10 cellular contexts compared by ENCODE assay signal in the genomic region with DNA sequence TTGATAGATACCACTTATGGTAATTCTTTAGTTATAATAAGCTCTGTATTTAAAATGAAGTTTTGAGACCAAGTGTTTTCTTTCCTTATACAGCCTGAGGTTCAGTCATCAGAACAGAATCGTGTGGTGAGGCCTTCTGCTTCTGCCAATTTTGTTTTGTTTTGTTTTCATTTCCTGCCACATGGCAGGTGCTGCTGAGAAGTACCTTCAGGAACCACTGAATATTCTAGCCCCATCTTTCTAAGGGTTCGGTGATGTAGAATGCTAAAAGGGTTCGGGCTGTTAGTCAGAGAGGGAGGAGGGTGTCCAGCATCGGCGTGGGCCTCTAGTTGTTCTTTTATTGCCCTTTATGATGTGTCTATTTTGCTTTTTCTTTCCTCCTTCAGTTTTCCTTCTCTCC. TPM values are rescaled to one million over a fixed set of nuclear protein-coding genes. Genes with fewer than 3 reads are reported as not detected.
DNase-seq lines count a peak whose midpoint lies in the region; ATAC-seq and TF ChIP-seq lines count a peak whose summit lies in the region.
"Had no signal": no experiment of that assay in that cellular context is flagged by ENCODE, and none has a peak within 500 bp of the region (broad histone marks: within the 10 kb centered on the region; RNA-seq: fewer than 3 reads in every experiment).

No MANE protein-coding gene starts in this region.

- ATAC-seq in heart right ventricle: peak in 2 of 8 donors; percentile 6 to 12

- H3K9me3 Mint-ChIP-seq in dendritic cell treated with granulocyte-macrophage colony-stimulating factor and Interleukin-4, amounts not matched to agents 40 ng/mL and 50 ng/mL, for 4 days: no peaks in the 10 kb centered on the region

- TF ChIP-seq POLR2A in transverse colon (IDR thresholded peaks at IDR 0.05): no peak

- H3K4me3 Mint-ChIP-seq in dendritic cell treated with granulocyte-macrophage colony-stimulating factor and Interleukin-4, amounts not matched to agents 40 ng/mL and 50 ng/mL, for 4 days: no peak overlapping the region

- no peak for TF ChIP-seq EP300 in transverse colon (IDR thresholded peaks at IDR 0.05; ENCODE audit: low read depth)

- H3K4me1 ChIP-seq in heart right ventricle: peaks cover 0 to 88% (median 70%) of the 10 kb centered on the region in 9 donors
- peaks cover 20 to 27% (median 24%) of the 10 kb centered on the region in 4 donors for H3K4me1 ChIP-seq in transverse colon

- H3K36me3 Mint-ChIP-seq in dendritic cell treated with granulocyte-macrophage colony-stimulating factor and Interleukin-4, amounts not matched to agents 40 ng/mL and 50 ng/mL, for 4 days (ENCODE audit: low read depth): peaks cover 9% of the 10 kb centered on the region

- in situ Hi-C loops in transverse colon (cut with MboI; ENCODE audit: low pct_ligation_motif_present in 1 of 4, low pct_unique_long_range_greater_than_20kb in 1 of 4, low sequenced_read_pairs in 3 of 4): no loop called here

- H3K27ac Mint-ChIP-seq in dendritic cell treated with granulocyte-macrophage colony-stimulating factor and Interleukin-4, amounts not matched to agents 40 ng/mL and 50 ng/mL, for 4 days: peak overlapping the region; percentile 11

- no peak for TF ChIP-seq CTCF in heart right ventricle (IDR thresholded peaks at IDR 0.05)
- no peak for TF ChIP-seq CTCF in transverse colon (IDR thresholded peaks at IDR 0.05)

- intact Hi-C loops in heart right ventricle (cut with DNase I) (no loop called here), cardiac septum (cut with DNase I) (no loop called here), transverse colon (cut with DNase I; ENCODE audit: low total_unique reads) (no loop called here)
- intact Hi-C loops in dendritic cell treated with granulocyte-macrophage colony-stimulating factor and Interleukin-4, amounts not matched to agents 40 ng/mL and 50 ng/mL, for 4 days (cut with micrococcal nuclease): no loop called here

- no peaks in the 10 kb centered on the region for H3K27me3 Mint-ChIP-seq in dendritic cell treated with granulocyte-macrophage colony-stimulating factor and Interleukin-4, amounts not matched to agents 40 ng/mL and 50 ng/mL, for 4 days

- H3K4me1 Mint-ChIP-seq in dendritic cell treated with granulocyte-macrophage colony-stimulating factor and Interleukin-4, amounts not matched to agents 40 ng/mL and 50 ng/mL, for 4 days (ENCODE audit: low read depth): peaks cover 49% of the 10 kb centered on the region

- H3K27ac ChIP-seq in heart right ventricle: peak overlapping the region in 6 of 10 donors; percentile 27 to 75 (median 36)
- peak overlapping the region; percentile 62 to 75 (median 70) for H3K27ac ChIP-seq in transverse colon

- no peak overlapping the region for H3K4me3 ChIP-seq in heart right ventricle
- H3K4me3 ChIP-seq in transverse colon: no peak overlapping the region
- H3K4me3 ChIP-seq: dorsolateral prefrontal cortex had no signal

- no peaks in the 10 kb centered on the region for H3K36me3 ChIP-seq in heart right ventricle
- H3K36me3 ChIP-seq in transverse colon: no peaks in the 10 kb centered on the region

- 60 to 67% methylated on average over 5 of the region's 5 CpGs for WGBS in heart right ventricle, 2 donors
- WGBS in transverse colon (ENCODE audit: low coverage in 1 of 2), 2 donors: 28% methylated on average over 3 to 5 of the region's 5 CpGs

- DNase-seq in heart right ventricle: no peak
- DNase-seq in cardiac septum (ENCODE audit: low spot score): no peak
- DNase-seq in NCI-H2029 treated with DMSO at 0.1 percent for 48 hours (lab: John Stamatoyannopoulos, UW): peak; percentile 22
- DNase-seq in transverse colon: no peak
- DNase-seq in ureter (ENCODE audit: low spot score): no peak
- DNase-seq in HuH-7 (ENCODE audit: low spot score): no peak
- no peak for DNase-seq in NCI-H1694 treated with DMSO at 0.1 percent for 48 hours (lab: John Stamatoyannopoulos, UW)
- DNase-seq: NCI-H226 had no signal

- H3K9me3 ChIP-seq in heart right ventricle (no peaks in the 10 kb centered on the region), transverse colon (no peaks in the 10 kb centered on the region)

- H3K27me3 ChIP-seq in heart right ventricle: no peaks in the 10 kb centered on the region
- H3K27me3 ChIP-seq in transverse colon: no peaks in the 10 kb centered on the region
- H3K27me3 ChIP-seq: dorsolateral prefrontal cortex had no signal

RNA-seq across cellular contexts. Expression of a gene that starts 25.8 kb away (rescaled TPM):
- total RNA-seq in heart right ventricle (10 to 100 TPM; 36.3 to 62.5 (median 56.0) TPM), cardiac septum (40.2 TPM), transverse colon (100 to 1,000 TPM in 1 of 4 donors, 10 to 100 TPM in 3; 36.7 to 108 (median 54.0) TPM), ureter (63.3 TPM)
- 10 to 100 TPM in 1 of 2 donors, 1 to 10 TPM in 1; 1.7 to 21.6 TPM for polyA plus RNA-seq in heart right ventricle
